1 cellular context compared by ENCODE assay signal in genomic region chr5:138654281-138654867, GRCh38.
TF ChIP-seq lines count a peak whose summit lies in the region.

No MANE protein-coding gene starts in this region.

TF ChIP-seq in GM12878, 131 proteins besides CTCF, POLR2A, EP300 and RAD21 (continued from another document):
- no peak; the same call in 1 of the 2 replicates for TF ChIP-seq RELB (IDR thresholded peaks at IDR 0.05; ENCODE audit: low read depth)
- peak; percentile 99 for TF ChIP-seq BHLHE40 (IDR thresholded peaks at IDR 0.05; ENCODE audit: borderline replicate concordance in 1 of 2, low read depth in 2 of 2, low read length in 1 of 2)
- TF ChIP-seq E2F4 (IDR thresholded peaks at IDR 0.05; ENCODE audit: low read depth, low read length), result peak; percentile 22; the same call in 1 of the 2 replicates
- peak; percentile 69 for TF ChIP-seq CREB1 (IDR thresholded peaks at IDR 0.05; ENCODE audit: low read depth)
- no peak for TF ChIP-seq FOS (IDR thresholded peaks at IDR 0.05; ENCODE audit: borderline replicate concordance, extremely low read depth, insufficient read length)
- peak; percentile 89 for TF ChIP-seq MLLT1 (IDR thresholded peaks at IDR 0.05)
- no peak for TF ChIP-seq TAF1 (IDR thresholded peaks at IDR 0.05; ENCODE audit: borderline replicate concordance, low read depth, low read length)
- TF ChIP-seq CBFB (IDR thresholded peaks at IDR 0.05; ENCODE audit: low read depth), result peak; percentile 93
- TF ChIP-seq PML (IDR thresholded peaks at IDR 0.05; ENCODE audit: low read length), result 0 out of 2 replicates have a peak, but pooled peaks have one; percentile 39
- TF ChIP-seq RAD51 (IDR thresholded peaks at IDR 0.05), result peak; percentile 56; the same call in 1 of the 2 replicates
- no peak for TF ChIP-seq SMARCA5 (IDR thresholded peaks at IDR 0.05)
- TF ChIP-seq ETV6 (conservative IDR thresholded peaks at IDR 0.05 in 1 of 2, IDR thresholded peaks at IDR 0.05 in 1 of 2; ENCODE audit: borderline replicate concordance in 1 of 2, low read depth in 1 of 2), result peak in 1 of 2 experiments; percentile 83; a peak in 2 of 4 replicates
- no peak for TF ChIP-seq SREBF2 (IDR thresholded peaks at IDR 0.05; ENCODE audit: low read length)
- TF ChIP-seq NFIC (IDR thresholded peaks at IDR 0.05; ENCODE audit: low read depth, low read length), result peak; percentile 83
- 0 out of 2 replicates have a peak, but pooled peaks have one; percentile 6 for TF ChIP-seq TCF3 (IDR thresholded peaks at IDR 0.05; ENCODE audit: borderline replicate concordance, insufficient read depth, low read depth, low read length)
- peak; percentile 72; the same call in 1 of the 2 replicates for TF ChIP-seq TCF7 (IDR thresholded peaks at IDR 0.05; ENCODE audit: borderline replicate concordance)
- peak; percentile 82 for TF ChIP-seq IKZF1 (conservative IDR thresholded peaks at IDR 0.05)
- TF ChIP-seq JUNB (IDR thresholded peaks at IDR 0.05), result no peak
- TF ChIP-seq ATF3 (IDR thresholded peaks at IDR 0.05; ENCODE audit: borderline replicate concordance, extremely low read depth, low read depth, low read length), result no peak
- no peak for TF ChIP-seq SUZ12 (IDR thresholded peaks at IDR 0.05; ENCODE audit: unreplicated experiment)
- TF ChIP-seq USF1 (IDR thresholded peaks at IDR 0.05; ENCODE audit: borderline replicate concordance, extremely low read length, insufficient read depth, low read depth, low read length), result peak; percentile 38
- TF ChIP-seq MEF2B (IDR thresholded peaks at IDR 0.05; ENCODE audit: partially characterized antibody, poor library complexity, severe bottlenecking), result peak; percentile 64
- 0 out of 3 replicates have a peak, but pooled peaks of 1 of the 2 experiments have one; percentile 6 for TF ChIP-seq EGR1 (IDR thresholded peaks at IDR 0.05; ENCODE audit: borderline replicate concordance in 1 of 2, low read depth in 2 of 2, low read length in 2 of 2)
- TF ChIP-seq MTA2 (IDR thresholded peaks at IDR 0.05; ENCODE audit: low read depth), result peak; percentile 60; the same call in 1 of the 2 replicates
- TF ChIP-seq ATF2 (IDR thresholded peaks at IDR 0.05; ENCODE audit: low read length), result peak; percentile 70; the same call in 1 of the 2 replicates
- peak; percentile 38; the same call in 1 of the 3 replicates for TF ChIP-seq POU2F2 (IDR thresholded peaks at IDR 0.05; ENCODE audit: borderline replicate concordance, low read depth, low read length)
- TF ChIP-seq E2F8 (IDR thresholded peaks at IDR 0.05; ENCODE audit: low read depth, partially characterized antibody), result no peak
- no peak for TF ChIP-seq BMI1 (IDR thresholded peaks at IDR 0.05; ENCODE audit: borderline replicate concordance)
- 0 out of 2 replicates have a peak, but pooled peaks have one; percentile 53 for TF ChIP-seq NBN (IDR thresholded peaks at IDR 0.05)
- TF ChIP-seq RUNX3 (IDR thresholded peaks at IDR 0.05; ENCODE audit: low read length), result peak; percentile 100
- no peak for TF ChIP-seq ZBTB11 (CRISPR knock-in tag; IDR thresholded peaks at IDR 0.05)
- no peak for TF ChIP-seq IRF3 (IDR thresholded peaks at IDR 0.05)
- no peak for TF ChIP-seq KAT2A (conservative IDR thresholded peaks at IDR 0.05; ENCODE audit: control insufficient read depth, low read depth, low read length)
- TF ChIP-seq KLF5 (IDR thresholded peaks at IDR 0.05; ENCODE audit: partially characterized antibody), result no peak
- TF ChIP-seq SPI1 (IDR thresholded peaks at IDR 0.05; ENCODE audit: borderline replicate concordance, insufficient read depth, low read depth, low read length), result peak; percentile 42; the same call in 1 of the 2 replicates
- peak; percentile 81 for TF ChIP-seq ATF7 (IDR thresholded peaks at IDR 0.05; ENCODE audit: low read depth)
